8 cellular contexts compared by ENCODE assay signal in the genomic region with DNA sequence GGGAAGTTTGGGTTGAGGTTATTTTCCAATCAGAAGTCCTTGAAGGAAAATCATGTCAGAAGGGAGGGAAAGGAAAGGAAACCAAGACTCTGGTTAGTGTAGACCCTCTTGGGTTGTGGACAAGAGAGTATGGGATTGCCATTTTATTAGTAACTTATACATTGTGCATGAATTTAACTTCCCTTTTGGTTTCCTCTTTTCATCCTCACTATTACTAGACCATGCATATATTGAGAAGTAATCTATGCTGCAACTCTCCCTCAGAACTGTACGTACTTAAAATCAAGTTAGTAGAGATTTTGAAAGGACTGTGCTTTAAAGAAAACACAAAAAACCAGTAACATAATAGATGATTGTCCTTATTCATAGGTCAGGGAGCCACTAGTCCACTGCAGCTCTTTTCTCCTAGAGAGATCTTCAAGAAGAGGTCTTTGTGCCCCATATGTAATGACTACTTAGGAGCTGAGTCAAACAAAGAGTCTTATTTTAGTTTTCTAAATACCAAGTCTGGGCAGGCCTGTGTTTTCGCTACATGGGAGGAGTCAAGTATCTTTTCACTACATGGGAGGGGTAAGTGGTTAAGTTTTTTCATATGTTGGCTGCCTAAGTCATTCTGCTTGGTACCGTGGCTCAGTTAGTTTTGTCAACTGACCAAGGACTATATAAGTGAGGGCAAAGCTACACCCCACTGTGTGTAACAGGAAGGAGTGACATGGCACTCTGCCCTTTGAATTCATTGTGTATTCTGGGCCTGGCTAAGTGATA. TPM values are rescaled to one million over a fixed set of nuclear protein-coding genes. Genes with fewer than 3 reads are reported as not detected.
DNase-seq lines count a peak whose midpoint lies in the region; ATAC-seq and TF ChIP-seq lines count a peak whose summit lies in the region.

No MANE protein-coding gene starts in this region.

- DNase-seq in activated CD8-positive, alpha-beta memory T cell treated with anti-CD3 and anti-CD28 coated beads, Interleukin-2, amount 10 ng/mL, durations not matched to agents 7 days and 5 days, result no peak
- DNase-seq in activated CD8-positive, alpha-beta memory T cell treated with anti-CD3 and anti-CD28 coated beads, Interleukin-2, amount 50 U/mL, for 4 hours, result no peak
- no peak for DNase-seq in T-helper 17 cell
- peak; percentile 51 for DNase-seq in stimulated activated naive B cell treated with anti-CD40 and anti-IgM and Interleukin-4, amounts not matched to agents 10 μg/mL and 1 μg/mL and 100 μg/mL, for 72 hours
- no peak for DNase-seq in glutamatergic neuron
- DNase-seq in NCI-H1694 (lab: John Stamatoyannopoulos, UW), result no peak
- no peak for DNase-seq in left lobe of liver (ENCODE audit: low spot score)

- peaks cover 12% of the 10 kb centered on the region for H3K4me1 Mint-ChIP-seq in activated CD8-positive, alpha-beta memory T cell treated with anti-CD3 and anti-CD28 coated beads, Interleukin-2, amount 10 ng/mL, durations not matched to agents 7 days and 5 days
- H3K4me1 Mint-ChIP-seq in T-helper 17 cell (no peaks in the 10 kb centered on the region), glutamatergic neuron (ENCODE audit: low read depth, unreplicated experiment) (no peaks in the 10 kb centered on the region)
- peaks cover 30 to 43% of the 10 kb centered on the region in 2 donors for H3K4me1 Mint-ChIP-seq in stimulated activated naive B cell treated with anti-CD40 and anti-IgM and Interleukin-4, amounts not matched to agents 10 μg/mL and 1 μg/mL and 100 μg/mL, for 72 hours

- no peaks in the 10 kb centered on the region for H3K9me3 ChIP-seq in T-helper 17 cell (ENCODE audit: control insufficient read depth, low read length, poor library complexity, severe bottlenecking)

- H3K9me3 Mint-ChIP-seq in activated CD8-positive, alpha-beta memory T cell treated with anti-CD3 and anti-CD28 coated beads, Interleukin-2, amount 10 ng/mL, durations not matched to agents 7 days and 5 days (ENCODE audit: low read depth), result no peaks in the 10 kb centered on the region
- H3K9me3 Mint-ChIP-seq in stimulated activated naive B cell treated with anti-CD40 and anti-IgM and Interleukin-4, amounts not matched to agents 10 μg/mL and 1 μg/mL and 100 μg/mL, for 72 hours, result peaks cover 0 to 1% of the 10 kb centered on the region in 2 donors
- H3K9me3 Mint-ChIP-seq in glutamatergic neuron (ENCODE audit: unreplicated experiment), result no peaks in the 10 kb centered on the region

- ATAC-seq in activated CD8-positive, alpha-beta memory T cell treated with anti-CD3 and anti-CD28 coated beads, Interleukin-2, amount 10 ng/mL, durations not matched to agents 7 days and 5 days, result peak; percentile 61
- peak; percentile 95 for ATAC-seq in HG02981 (IDR thresholded peaks at IDR 0.05; ENCODE audit: unreplicated experiment)
- peak; percentile 46 for ATAC-seq in T-helper 17 cell
- ATAC-seq in stimulated activated naive B cell treated with anti-CD40 and anti-IgM and Interleukin-4, amounts not matched to agents 10 μg/mL and 1 μg/mL and 100 μg/mL, for 72 hours (replicated peaks), result peak; percentile 93 to 94
- no peak for ATAC-seq in left lobe of liver

- H3K27ac Mint-ChIP-seq in activated CD8-positive, alpha-beta memory T cell treated with anti-CD3 and anti-CD28 coated beads, Interleukin-2, amount 10 ng/mL, durations not matched to agents 7 days and 5 days, result peak overlapping the region; percentile 24
- H3K27ac Mint-ChIP-seq in T-helper 17 cell, result no peak overlapping the region
- H3K27ac Mint-ChIP-seq in stimulated activated naive B cell treated with anti-CD40 and anti-IgM and Interleukin-4, amounts not matched to agents 10 μg/mL and 1 μg/mL and 100 μg/mL, for 72 hours, result peak overlapping the region; percentile 96
- H3K27ac Mint-ChIP-seq in glutamatergic neuron (ENCODE audit: unreplicated experiment), result no peak overlapping the region

- H3K36me3 Mint-ChIP-seq in activated CD8-positive, alpha-beta memory T cell treated with anti-CD3 and anti-CD28 coated beads, Interleukin-2, amount 10 ng/mL, durations not matched to agents 7 days and 5 days, result no peaks in the 10 kb centered on the region
- H3K36me3 Mint-ChIP-seq in T-helper 17 cell (ENCODE audit: low read depth) (peaks cover 2% of the 10 kb centered on the region), glutamatergic neuron (ENCODE audit: unreplicated experiment) (no peaks in the 10 kb centered on the region)
- no peaks in the 10 kb centered on the region for H3K36me3 Mint-ChIP-seq in stimulated activated naive B cell treated with anti-CD40 and anti-IgM and Interleukin-4, amounts not matched to agents 10 μg/mL and 1 μg/mL and 100 μg/mL, for 72 hours

- TF ChIP-seq CTCF in glutamatergic neuron (IDR thresholded peaks at IDR 0.05; ENCODE audit: partially characterized antibody, unreplicated experiment), result no peak

- no peaks in the 10 kb centered on the region for H3K27me3 Mint-ChIP-seq in activated CD8-positive, alpha-beta memory T cell treated with anti-CD3 and anti-CD28 coated beads, Interleukin-2, amount 10 ng/mL, durations not matched to agents 7 days and 5 days
- no peaks in the 10 kb centered on the region for H3K27me3 Mint-ChIP-seq in T-helper 17 cell
- no peaks in the 10 kb centered on the region for H3K27me3 Mint-ChIP-seq in stimulated activated naive B cell treated with anti-CD40 and anti-IgM and Interleukin-4, amounts not matched to agents 10 μg/mL and 1 μg/mL and 100 μg/mL, for 72 hours
- no peaks in the 10 kb centered on the region for H3K27me3 Mint-ChIP-seq in glutamatergic neuron (ENCODE audit: unreplicated experiment)

- CTCF ChIA-PET in activated CD8-positive, alpha-beta memory T cell treated with anti-CD3 and anti-CD28 coated beads, Interleukin-2, amount 10 ng/mL, durations not matched to agents 7 days and 5 days (lab: Charles Lee), result interaction anchor here (0.6 to 1.6 kb wide), 2 partner anchors 11 to 722 kb away, joined by 3 read pairs; no protein-coding TSS in a partner anchor

- no peak overlapping the region for H3K4me3 Mint-ChIP-seq in activated CD8-positive, alpha-beta memory T cell treated with anti-CD3 and anti-CD28 coated beads, Interleukin-2, amount 10 ng/mL, durations not matched to agents 7 days and 5 days
- no peak overlapping the region for H3K4me3 Mint-ChIP-seq in T-helper 17 cell
- H3K4me3 Mint-ChIP-seq in stimulated activated naive B cell treated with anti-CD40 and anti-IgM and Interleukin-4, amounts not matched to agents 10 μg/mL and 1 μg/mL and 100 μg/mL, for 72 hours, result peak overlapping the region; percentile 80 to 81
- no peak overlapping the region for H3K4me3 Mint-ChIP-seq in glutamatergic neuron (ENCODE audit: unreplicated experiment)

RNA-seq across cellular contexts. Expression of a gene that starts 25.2 kb away (rescaled TPM):
- 1 to 10 TPM; 3.7 to 3.8 TPM for total RNA-seq in activated CD8-positive, alpha-beta memory T cell treated with anti-CD3 and anti-CD28 coated beads, Interleukin-2, amount 10 ng/mL, durations not matched to agents 7 days and 5 days
- total RNA-seq in T-helper 17 cell (10 to 100 TPM; 20.1 to 22.8 TPM), glutamatergic neuron (ENCODE audit: unreplicated experiment) (28.9 TPM), left lobe of liver (2.3 TPM)

Comparison
In these comparisons a context has a peak if more than half of its experiments do, and no peak if none do; other contexts are left out.
1. H3K27ac Mint-ChIP-seq: peak in activated CD8-positive, alpha-beta memory T cell treated with anti-CD3 and anti-CD28 coated beads, Interleukin-2, amount 10 ng/mL, durations not matched to agents 7 days and 5 days (single experiment) and stimulated activated naive B cell treated with anti-CD40 and anti-IgM and Interleukin-4, amounts not matched to agents 10 μg/mL and 1 μg/mL and 100 μg/mL, for 72 hours (single experiment); none in T-helper 17 cell (single experiment) and glutamatergic neuron (single experiment).
2. H3K4me3 Mint-ChIP-seq: peak in stimulated activated naive B cell treated with anti-CD40 and anti-IgM and Interleukin-4, amounts not matched to agents 10 μg/mL and 1 μg/mL and 100 μg/mL, for 72 hours (2 of 2); none in activated CD8-positive, alpha-beta memory T cell treated with anti-CD3 and anti-CD28 coated beads, Interleukin-2, amount 10 ng/mL, durations not matched to agents 7 days and 5 days (single experiment), T-helper 17 cell (single experiment) and glutamatergic neuron (single experiment).